In genomic region chr5:43313854-43314457, GRCh38 we compare ENCODE assay signal across 8 cellular contexts. TPM values are rescaled to one million over a fixed set of nuclear protein-coding genes. Genes with fewer than 3 reads are reported as not detected.
DNase-seq lines count a peak whose midpoint lies in the region; ATAC-seq and TF ChIP-seq lines count a peak whose summit lies in the region.

No MANE protein-coding gene starts in this region.

- in situ Hi-C loops in transverse colon (cut with MboI; ENCODE audit: low pct_ligation_motif_present in 1 of 4, low pct_unique_long_range_greater_than_20kb in 1 of 4, low sequenced_read_pairs in 3 of 4), result loop anchor here (10.0 to 25.0 kb wide), 2 partner anchors 173 to 209 kb away; partner anchors contain the start of gene TMEM267 (in 4 of the 4)

- DNase-seq in Calu3 (peak; percentile 24), MG63 (no peak), adrenal gland (peak in 6 of 7 donors; percentile 22 to 61 (median 28)), transverse colon (no peak), iPS-NIHi7 (ENCODE audit: extremely low spot score) (no peak), NOMO-1 treated with dmso at 0.1 percent for 144 hours (lab: John Stamatoyannopoulos, UW; ENCODE audit: unreplicated experiment) (no peak)

- CTCF ChIA-PET in Calu3 (lab: Charles Lee), result interaction anchor here (0.7 to 2.4 kb wide), 9 partner anchors 11 to 1943 kb away, joined by 3 to 17 read pairs (median 4); partner anchors contain the start of gene TMEM267

- 23 to 48% (median 30%) methylated on average over 8 of the region's 8 CpGs for WGBS in adrenal gland, 4 donors
- whole genome bisulfite sequencing in liver, result 24% methylated on average over 8 of the region's 8 CpGs
- WGBS in transverse colon (ENCODE audit: low coverage in 1 of 2), 2 donors, result 57 to 76% methylated on average over 6 to 8 of the region's 8 CpGs

- H3K4me1 ChIP-seq in adrenal gland (replicated peaks in 1 of 2) (peaks cover 7 to 39% of the 10 kb centered on the region in 2 donors), liver (ENCODE audit: control insufficient read depth in 4 of 4, insufficient read depth in 4 of 4, low read length in 3 of 4) (peaks cover 0 to 56% (median 27%) of the 10 kb centered on the region in 4 donors), transverse colon (peaks cover 9 to 35% (median 21%) of the 10 kb centered on the region in 4 donors)

- H3K4me3 Mint-ChIP-seq in Calu3 (ENCODE audit: low read depth, unreplicated experiment), result peak overlapping the region; percentile 99

- BruUV-seq in Calu3 (replicated peaks; lab: Mats Ljungman, UMichigan), result TSS peak; percentile 39

- peaks cover 67% of the 10 kb centered on the region for H3K36me3 Mint-ChIP-seq in Calu3 (ENCODE audit: insufficient read depth, unreplicated experiment)

- intact Hi-C loops in Calu3 (cut with micrococcal nuclease; ENCODE audit: unreplicated experiment), result loop anchor here (2.0 kb wide), 2 partner anchors 53 to 171 kb away; no protein-coding TSS in a partner anchor
- intact Hi-C loops in adrenal gland (cut with DNase I), result loop anchor here in 1 of 2 donors (10.0 kb wide), 1 partner anchor 171 kb away; the partner anchor contains the start of gene TMEM267
- intact Hi-C loops in transverse colon (cut with DNase I; ENCODE audit: low total_unique reads), result no loop called here

- no peak for TF ChIP-seq RAD21 in liver (IDR thresholded peaks at IDR 0.05)

- H3K27ac Mint-ChIP-seq in Calu3 (ENCODE audit: unreplicated experiment), result peak overlapping the region; percentile 98

- H3K27ac ChIP-seq in adrenal gland (peak overlapping the region; percentile 13 to 96 (median 62)), liver (ENCODE audit: low read depth in 1 of 2, low read length in 2 of 2) (peak overlapping the region; percentile 77 to 91), transverse colon (peak overlapping the region; percentile 90 to 96 (median 94))

- H3K36me3 ChIP-seq in MG63 (no peaks in the 10 kb centered on the region; the same call in 1 of the 2 replicates), adrenal gland (replicated peaks in 1 of 2) (no peaks in the 10 kb centered on the region), liver (ENCODE audit: control insufficient read depth in 4 of 4, insufficient read depth in 3 of 4, low read depth in 1 of 4, low read length in 3 of 4) (no peaks in the 10 kb centered on the region), transverse colon (no peaks in the 10 kb centered on the region)

- TF ChIP-seq POLR2A in adrenal gland (IDR thresholded peaks at IDR 0.05) (no peak), transverse colon (IDR thresholded peaks at IDR 0.05) (no peak)

- peaks cover 28% of the 10 kb centered on the region for H3K4me1 Mint-ChIP-seq in Calu3 (ENCODE audit: low read depth, unreplicated experiment)

- TF ChIP-seq CTCF in Calu3 (IDR thresholded peaks at IDR 0.05; ENCODE audit: unreplicated experiment) (no peak), adrenal gland (IDR thresholded peaks at IDR 0.05) (no peak), liver (IDR thresholded peaks at IDR 0.05; ENCODE audit: low read depth, low read length, missing input control) (no peak), transverse colon (IDR thresholded peaks at IDR 0.05) (no peak)

- no peaks in the 10 kb centered on the region for H3K9me3 Mint-ChIP-seq in Calu3 (ENCODE audit: low read depth, unreplicated experiment)

- no peaks in the 10 kb centered on the region for H3K27me3 Mint-ChIP-seq in Calu3 (ENCODE audit: unreplicated experiment)

- H3K9me3 ChIP-seq in MG63, result no peaks in the 10 kb centered on the region
- no peaks in the 10 kb centered on the region for H3K9me3 ChIP-seq in adrenal gland (replicated peaks in 1 of 3)
- no peaks in the 10 kb centered on the region for H3K9me3 ChIP-seq in liver (ENCODE audit: control insufficient read depth in 4 of 4, low read length in 3 of 4)
- H3K9me3 ChIP-seq in transverse colon, result no peaks in the 10 kb centered on the region

- no peaks in the 10 kb centered on the region for H3K27me3 ChIP-seq in MG63
- H3K27me3 ChIP-seq in adrenal gland, result no peaks in the 10 kb centered on the region
- no peaks in the 10 kb centered on the region for H3K27me3 ChIP-seq in liver (ENCODE audit: control insufficient read depth in 4 of 4, insufficient read depth in 4 of 4, low read length in 3 of 4)
- H3K27me3 ChIP-seq in transverse colon, result no peaks in the 10 kb centered on the region

- peak overlapping the region; percentile 79 for H3K4me3 ChIP-seq in MG63
- peak overlapping the region in 2 of 4 donors; percentile 29 to 45 for H3K4me3 ChIP-seq in adrenal gland
- H3K4me3 ChIP-seq in liver (ENCODE audit: low read depth in 1 of 3, low read length in 3 of 3), result peak overlapping the region; percentile 21 to 52 (median 25)
- H3K4me3 ChIP-seq in transverse colon, result peak overlapping the region; percentile 15 to 78 (median 34)

- peak overlapping the region; percentile 24 to 78 for H3K9ac ChIP-seq in liver (ENCODE audit: low read depth in 1 of 2, low read length in 2 of 2)

- no peak for TF ChIP-seq EP300 in transverse colon (IDR thresholded peaks at IDR 0.05; ENCODE audit: low read depth)

- no peak for ATAC-seq in GM18870 (IDR thresholded peaks at IDR 0.05; ENCODE audit: unreplicated experiment)

TF ChIP-seq in liver, 16 proteins besides CTCF, POLR2A, EP300 and RAD21:
- TF ChIP-seq YY1 (IDR thresholded peaks at IDR 0.05) (peak; percentile 65), FOXA2 (IDR thresholded peaks at IDR 0.05) (no peak), ATF3 (IDR thresholded peaks at IDR 0.05) (no peak)

RNA-seq across cellular contexts. Expression of gene HMGCS1, which starts 0.7 kb away (rescaled TPM):
- total RNA-seq in Calu3 (2022) (249 and 263 TPM in 2 replicates), adrenal gland (100 to 1,000 TPM in 1 of 8 donors, 10 to 100 TPM in 7; 16.2 to 914 (median 39.4) TPM), liver (100 to 1,000 TPM; 429 to 878 TPM), transverse colon (10 to 100 TPM; 16.9 to 51.4 (median 41.8) TPM)
- total RNA-seq in MG63 (2014; rRNA removed; shearing (Covaris generic); ENCODE audit: low replicate concordance), result 19.5 and 22.1 TPM in 2 replicates
- polyA plus RNA-seq in adrenal gland (1,000 to 10,000 TPM in 1 of 3 donors, 10 to 100 TPM in 2; 15.4 to 1,290 (median 24.5) TPM), liver (100 to 1,000 TPM in 1 of 2 donors, 10 to 100 TPM in 1; 41.7 to 144 TPM)

Comparison
In these comparisons a context has a peak if more than half of its experiments do, and no peak if none do; other contexts are left out.
1. DNase-seq: peak in Calu3 (single experiment) and adrenal gland (6 of 7); none in MG63 (single experiment), transverse colon (single experiment), iPS-NIHi7 (single experiment) and NOMO-1 treated with dmso at 0.1 percent for 144 hours (single experiment).
2. Peak in every context shown above with its lines, with median percentiles within 50 percentile points of each other: H3K27ac ChIP-seq.